In the genomic region with DNA sequence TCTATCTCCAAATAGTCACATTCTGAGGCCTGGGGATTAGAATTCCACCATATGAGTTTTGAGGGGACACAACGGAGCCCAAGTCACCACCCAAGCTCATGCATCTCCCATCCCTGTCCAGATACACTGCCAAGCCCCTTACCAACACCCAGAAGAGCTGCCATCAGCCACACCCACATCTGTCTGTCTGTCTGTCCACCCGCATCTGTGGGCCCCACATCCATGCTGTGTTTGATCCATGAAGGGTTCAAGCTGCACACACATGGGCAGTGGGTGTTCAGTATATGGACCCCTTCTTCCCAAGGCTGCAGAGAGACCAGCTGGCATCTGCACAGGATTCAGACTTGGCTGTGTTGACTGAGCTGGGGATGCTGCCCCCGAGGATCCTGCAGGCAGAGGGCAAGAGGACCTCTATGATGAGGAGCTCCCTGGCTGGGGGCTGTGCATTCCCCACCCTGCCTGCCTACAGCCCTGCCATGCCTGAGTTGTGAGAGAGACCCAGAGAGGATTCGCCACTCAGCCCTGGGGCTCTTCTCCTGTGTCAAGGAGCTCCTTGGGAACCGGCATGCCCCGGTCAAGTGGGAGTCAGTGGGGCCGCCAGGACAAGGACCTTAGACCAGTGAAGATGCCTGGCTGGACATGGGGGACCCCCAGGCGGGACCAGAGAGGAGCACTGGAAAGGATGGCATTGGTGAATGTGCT, we compare ENCODE assay signal across 19 cellular contexts.
A peak's percentile ranks its signal among the peaks of the same experiment; 100 is the strongest.
DNase-seq lines count a peak whose midpoint lies in the region; ATAC-seq and TF ChIP-seq lines count a peak whose summit lies in the region.
"Had no signal": no experiment of that assay in that cellular context is flagged by ENCODE, and none has a peak within 500 bp of the region (broad histone marks: within the 10 kb centered on the region; RNA-seq: fewer than 3 reads in every experiment).

No MANE protein-coding gene starts in this region.

- H3K36me3 ChIP-seq in IMR-90 (ENCODE audit: control insufficient read depth, insufficient read depth, low read length): no peaks in the 10 kb centered on the region
- H3K36me3 ChIP-seq in neuronal stem cell (replicated peaks in 1 of 2; ENCODE audit: control insufficient read depth in 2 of 2, insufficient read depth in 2 of 2, low read length in 2 of 2): no peaks in the 10 kb centered on the region
- no peaks in the 10 kb centered on the region for H3K36me3 ChIP-seq in suprapubic skin
- H3K36me3 ChIP-seq: BLaER1 treated with 17β-estradiol and CSF1 and Interleukin-3, amounts not matched to agents 10 nM and 100 nM; Peyer's patch; SJCRH30 had no signal

- H3K4me2 ChIP-seq in IMR-90 (ENCODE audit: low read depth, low read length) (no peak overlapping the region), neuronal stem cell (ENCODE audit: insufficient read depth, low read length, poor library complexity, severe bottlenecking) (no peak overlapping the region)
- H3K4me2 ChIP-seq: BLaER1 treated with 17β-estradiol and CSF1 and Interleukin-3, amounts not matched to agents 10 nM and 100 nM had no signal

- H2BK15ac ChIP-seq in IMR-90 (ENCODE audit: low read depth, low read length) (no peak overlapping the region), neuronal stem cell (ENCODE audit: low read length) (no peak overlapping the region)

- no peak overlapping the region; the same call in 1 of the 2 replicates for H2AK5ac ChIP-seq in IMR-90 (ENCODE audit: low read depth, low read length)
- H2AK5ac ChIP-seq in neuronal stem cell (ENCODE audit: low read depth, low read length): no peak overlapping the region

- H2BK20ac ChIP-seq in IMR-90 (ENCODE audit: low read depth, low read length): peak overlapping the region; percentile 57; the same call in 1 of the 2 replicates

- peak overlapping the region; percentile 30; the same call in 1 of the 2 replicates for H2BK120ac ChIP-seq in IMR-90 (ENCODE audit: low read depth, low read length)
- H2BK120ac ChIP-seq in neuronal stem cell (ENCODE audit: low read depth, low read length): no peak overlapping the region

- no peak for TF ChIP-seq RAD21 in IMR-90 (IDR thresholded peaks at IDR 0.05; ENCODE audit: low read length)

- no peak for ATAC-seq in IMR-90 (ENCODE audit: low read depth)

- H3K23ac ChIP-seq in IMR-90 (ENCODE audit: low read depth, low read length) (no peak overlapping the region), neuronal stem cell (ENCODE audit: low read depth, low read length, poor library complexity) (no peak overlapping the region)

- no peak overlapping the region; the same call in 1 of the 2 replicates for H3K18ac ChIP-seq in IMR-90 (ENCODE audit: low read depth, low read length)
- H3K18ac ChIP-seq in neuronal stem cell (ENCODE audit: low read length): no peak overlapping the region

- in situ Hi-C loops in IMR-90 (cut with MboI; ENCODE audit: low sequenced_read_pairs): no loop called here

- peaks cover 17% of the 10 kb centered on the region for H3K4me1 ChIP-seq in IMR-90 (ENCODE audit: control insufficient read depth, insufficient read depth, low read length)
- H3K4me1 ChIP-seq in neuronal stem cell (ENCODE audit: control insufficient read depth in 2 of 2, insufficient read depth in 1 of 2, low read depth in 1 of 2, low read length in 2 of 2): peaks cover 0 to 3% of the 10 kb centered on the region in 2 donors
- H3K4me1 ChIP-seq in suprapubic skin: no peaks in the 10 kb centered on the region
- H3K4me1 ChIP-seq: Peyer's patch had no signal

- H4K20me1 ChIP-seq in IMR-90 (ENCODE audit: insufficient read depth, low read length): no peaks in the 10 kb centered on the region; the same call in 1 of the 2 replicates
- H4K20me1 ChIP-seq: BLaER1 treated with 17β-estradiol and CSF1 and Interleukin-3, amounts not matched to agents 10 nM and 100 nM had no signal

- H3K4me3 ChIP-seq in IMR-90 (ENCODE audit: insufficient read depth, low read depth, low read length): no peak overlapping the region
- no peak overlapping the region for H3K4me3 ChIP-seq in dorsolateral prefrontal cortex
- no peak overlapping the region for H3K4me3 ChIP-seq in neuronal stem cell (ENCODE audit: low read length in 2 of 2)
- H3K4me3 ChIP-seq in suprapubic skin: no peak overlapping the region
- H3K4me3 ChIP-seq: BLaER1 treated with 17β-estradiol and CSF1 and Interleukin-3, amounts not matched to agents 10 nM and 100 nM; Peyer's patch; SJCRH30 had no signal

- H3K56ac ChIP-seq in IMR-90 (ENCODE audit: extremely low read depth, insufficient read depth, low read length): no peak overlapping the region

- H4K5ac ChIP-seq in IMR-90 (ENCODE audit: low read depth, low read length): no peak overlapping the region

- H3K14ac ChIP-seq in IMR-90 (replicated peaks; ENCODE audit: low read depth, low read length) (no peak overlapping the region), neuronal stem cell (ENCODE audit: low read length) (peak overlapping the region; percentile 59)

- TF ChIP-seq CTCF in IMR-90 (conservative IDR thresholded peaks at IDR 0.05; ENCODE audit: low read depth, low read length) (no peak), dorsolateral prefrontal cortex (IDR thresholded peaks at IDR 0.05 in 54 of 56, conservative IDR thresholded peaks at IDR 0.05 in 2 of 56; ENCODE audit: low read depth in 1 of 56, partially characterized antibody in 56 of 56) (no peak), suprapubic skin (IDR thresholded peaks at IDR 0.05) (no peak)

- CTCF ChIA-PET in IMR-90 (lab: Yijun Ruan, JAX): no interaction called here

- no peak overlapping the region for H4K8ac ChIP-seq in IMR-90 (ENCODE audit: low read depth in 2 of 2, low read length in 2 of 2)
- H4K8ac ChIP-seq in neuronal stem cell (ENCODE audit: low read depth, low read length): no peak overlapping the region

- H4K91ac ChIP-seq in IMR-90 (ENCODE audit: insufficient read depth, low read depth, low read length): 0 out of 2 replicates have a peak overlapping the region, but pooled peaks have one; percentile 4
- no peak overlapping the region for H4K91ac ChIP-seq in neuronal stem cell (ENCODE audit: low read depth, low read length, poor library complexity)

- 95% methylated on average over 3 of the region's 8 CpGs; no CpG with 5 or more reads in 1 of the 2 experiments for WGBS in IMR-90 (ENCODE audit: extremely low coverage in 2 of 2, insufficient read length in 1 of 2), 2 experiments
- WGBS in neuronal stem cell (ENCODE audit: extremely low coverage in 2 of 2, insufficient read length in 2 of 2, insufficient replicate concordance in 1 of 2), 2 donors: no CpG with 5 or more reads among the region's 8 CpGs
- WGBS in suprapubic skin: 81% methylated on average over 4 of the region's 8 CpGs

- DNase-seq in IMR-90 (no peak), dorsolateral prefrontal cortex (peak in 6 of 10 donors; percentile 2 to 32 (median 10)), neuronal stem cell (ENCODE audit: low spot score) (no peak), suprapubic skin (ENCODE audit: low spot score in 2 of 2) (peak; percentile 15 to 36), OCI-M2 (lab: John Stamatoyannopoulos, UW; ENCODE audit: unreplicated experiment) (no peak)
- DNase-seq in central memory CD4-positive, alpha-beta T cell: no peak
- DNase-seq in activated T-cell treated with anti-CD3 and anti-CD28 coated beads, Interleukin-2, amount 50 U/mL, for 1 hour: no peak
- DNase-seq: NCI-H1048, NCI-H1417, NCI-H1694, NCI-H2081, NCI-H2171, NCI-H226, NCI-H510A, NCI-H69, SJCRH30 had no signal

- 0 out of 2 replicates have a peak, but pooled peaks cover 2% of the 10 kb centered on the region for H3K27me3 ChIP-seq in IMR-90 (ENCODE audit: control insufficient read depth, insufficient read depth, low read length)
- H3K27me3 ChIP-seq in dorsolateral prefrontal cortex: no peaks in the 10 kb centered on the region
- no peaks in the 10 kb centered on the region for H3K27me3 ChIP-seq in neuronal stem cell (ENCODE audit: control insufficient read depth in 3 of 3, insufficient read depth in 3 of 3, low read depth in 1 of 3, low read length in 3 of 3)
- no peaks in the 10 kb centered on the region for H3K27me3 ChIP-seq in suprapubic skin
- H3K27me3 ChIP-seq: BLaER1 treated with 17β-estradiol and CSF1 and Interleukin-3, amounts not matched to agents 10 nM and 100 nM; Peyer's patch; SJCRH30 had no signal

- TF ChIP-seq EP300 in suprapubic skin (IDR thresholded peaks at IDR 0.05): no peak

- H2BK5ac ChIP-seq in IMR-90 (ENCODE audit: low read depth, low read length, poor library complexity, severe bottlenecking) (no peak overlapping the region), neuronal stem cell (ENCODE audit: low read length) (no peak overlapping the region)

- no peaks in the 10 kb centered on the region for H3K79me1 ChIP-seq in IMR-90 (ENCODE audit: low read depth in 1 of 2, low read length in 2 of 2)
- no peaks in the 10 kb centered on the region for H3K79me1 ChIP-seq in neuronal stem cell (ENCODE audit: low read depth, low read length)

- no peak overlapping the region for H3K27ac ChIP-seq in IMR-90 (ENCODE audit: insufficient read depth, low read length)
- H3K27ac ChIP-seq in dorsolateral prefrontal cortex: no peak overlapping the region
- H3K27ac ChIP-seq in neuronal stem cell (replicated peaks; ENCODE audit: low read length): no peak overlapping the region
- no peak overlapping the region for H3K27ac ChIP-seq in suprapubic skin
- H3K27ac ChIP-seq: BLaER1 treated with 17β-estradiol and CSF1 and Interleukin-3, amounts not matched to agents 10 nM and 100 nM; HL-60; Peyer's patch; SJCRH30 had no signal

- no peak overlapping the region for H3K9ac ChIP-seq in IMR-90 (ENCODE audit: low read depth, low read length)
- H3K9ac ChIP-seq in neuronal stem cell (ENCODE audit: low read depth, low read length, poor library complexity): no peak overlapping the region
- H3K9ac ChIP-seq: BLaER1 treated with 17β-estradiol and CSF1 and Interleukin-3, amounts not matched to agents 10 nM and 100 nM had no signal

- peaks cover 13% of the 10 kb centered on the region for H3K9me1 ChIP-seq in IMR-90 (ENCODE audit: insufficient read depth, low read length)

- no peak overlapping the region for H2BK12ac ChIP-seq in neuronal stem cell (ENCODE audit: low read length)

- peak overlapping the region; percentile 33 for H2AK9ac ChIP-seq in IMR-90 (replicated peaks; ENCODE audit: low read depth, low read length, poor library complexity)

- dilution Hi-C loops in IMR-90 (cut with HindIII; ENCODE audit: low sequenced_read_pairs, unreplicated experiment): no loop called here

- intact Hi-C loops in IMR-90 (cut with micrococcal nuclease) (no loop called here), dorsolateral prefrontal cortex (cut with DNase I) (no loop called here)

- H3K9me3 ChIP-seq in IMR-90 (ENCODE audit: control insufficient read depth, insufficient read depth, low read length) (no peaks in the 10 kb centered on the region), neuronal stem cell (replicated peaks in 1 of 2; ENCODE audit: control insufficient read depth in 2 of 2, insufficient read depth in 1 of 2, low read depth in 1 of 2, low read length in 2 of 2) (no peaks in the 10 kb centered on the region), suprapubic skin (no peaks in the 10 kb centered on the region)
- H3K9me3 ChIP-seq: BLaER1 treated with 17β-estradiol and CSF1 and Interleukin-3, amounts not matched to agents 10 nM and 100 nM; Peyer's patch; SJCRH30 had no signal

- H2AFZ ChIP-seq in IMR-90 (replicated peaks; ENCODE audit: low read length, poor library complexity) (no peak overlapping the region), neuronal stem cell (ENCODE audit: low read length) (no peak overlapping the region)

- TF ChIP-seq POLR2A in IMR-90 (IDR thresholded peaks at IDR 0.05; ENCODE audit: low read depth, low read length): no peak
- TF ChIP-seq POLR2A in suprapubic skin (IDR thresholded peaks at IDR 0.05): no peak

- no TSS peak for BruUV-seq in IMR-90 (replicated peaks; lab: Mats Ljungman, UMichigan)

- H3K4ac ChIP-seq in IMR-90 (ENCODE audit: low read depth, low read length) (0 out of 2 replicates have a peak overlapping the region, but pooled peaks have one; percentile 7), neuronal stem cell (ENCODE audit: low read length) (no peak overlapping the region)

- POLR2A ChIA-PET in IMR-90 (lab: Charles Lee; ENCODE audit: unreplicated experiment): no interaction called here

Comparison
In these comparisons a context has a peak if more than half of its experiments do, and no peak if none do; other contexts are left out.
1. DNase-seq: peak in dorsolateral prefrontal cortex (6 of 10) and suprapubic skin (2 of 2); none in IMR-90 (single experiment), neuronal stem cell (single experiment), OCI-M2 (single experiment), central memory CD4-positive, alpha-beta T cell (single experiment) and activated T-cell treated with anti-CD3 and anti-CD28 coated beads, Interleukin-2, amount 50 U/mL, for 1 hour (single experiment).